ENCODE assay signal across 12 cellular contexts in the genomic region with DNA sequence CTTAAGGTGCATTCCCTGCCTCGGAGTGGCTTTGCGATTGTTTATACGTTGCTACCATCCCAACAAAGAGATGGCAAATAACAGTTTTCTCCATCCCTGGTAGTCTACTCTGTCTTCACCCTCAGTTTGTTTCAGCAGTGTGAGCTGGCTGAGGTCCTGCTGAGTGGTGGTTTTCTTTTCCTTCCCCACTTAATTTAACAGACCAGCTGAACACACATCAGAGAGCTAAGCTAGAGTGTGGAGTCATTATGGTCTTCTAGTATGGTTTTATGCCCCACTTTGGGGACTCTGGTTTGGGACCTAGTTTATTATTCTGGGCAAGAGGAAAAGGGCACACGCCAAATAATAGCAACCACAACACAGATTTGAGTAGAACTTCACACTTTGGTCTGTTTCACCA. TPM values are rescaled to one million over a fixed set of nuclear protein-coding genes. Genes with fewer than 3 reads are reported as not detected.
DNase-seq lines count a peak whose midpoint lies in the region; ATAC-seq, FAIRE-seq and TF ChIP-seq lines count a peak whose summit lies in the region.
"Had no signal": no experiment of that assay in that cellular context is flagged by ENCODE, and none has a peak within 500 bp of the region (broad histone marks: within the 10 kb centered on the region; RNA-seq: fewer than 3 reads in every experiment).

No MANE protein-coding gene starts in this region.

- H3K4me1 Mint-ChIP-seq in activated T-helper 2 cell treated with anti-CD3 and anti-CD28 coated beads, Interferon-gamma antibody, Interleukin-2, Interleukin-4, amounts not matched to agents 10 μg/mL and 5 μg/mL and 100 μg/mL, durations not matched to agents 14 hours and 24 hours and 36 hours (ENCODE audit: low read depth): peaks cover 58% of the 10 kb centered on the region
- peaks cover 76 to 81% of the 10 kb centered on the region in 2 donors for H3K4me1 Mint-ChIP-seq in natural killer cell treated with Interleukin-12 subunit alpha and Interleukin-12 subunit beta and Interleukin-15 and Interleukin-18, amount 100 ng/mL, for 72 hours (ENCODE audit: low read depth in 2 of 2)

- WGBS in pancreas, 2 donors: 58 to 65% methylated on average over 4 of the region's 4 CpGs
- 68 to 85% (median 75%) methylated on average over 4 of the region's 4 CpGs for WGBS in stomach, 5 donors

- H3K9me3 ChIP-seq in pancreas: no peaks in the 10 kb centered on the region
- no peaks in the 10 kb centered on the region for H3K9me3 ChIP-seq in stomach
- H3K9me3 ChIP-seq: esophagus muscularis mucosa, right lobe of liver, thoracic aorta had no signal

- no peaks in the 10 kb centered on the region for H3K27me3 Mint-ChIP-seq in activated T-helper 2 cell treated with anti-CD3 and anti-CD28 coated beads, Interferon-gamma antibody, Interleukin-2, Interleukin-4, amounts not matched to agents 10 μg/mL and 5 μg/mL and 100 μg/mL, durations not matched to agents 14 hours and 24 hours and 36 hours (ENCODE audit: low read depth)
- no peaks in the 10 kb centered on the region for H3K27me3 Mint-ChIP-seq in natural killer cell treated with Interleukin-12 subunit alpha and Interleukin-12 subunit beta and Interleukin-15 and Interleukin-18, amount 100 ng/mL, for 72 hours

- intact Hi-C loops in activated T-helper 2 cell treated with anti-CD3 and anti-CD28 coated beads, Interferon-gamma antibody, Interleukin-2, Interleukin-4, amounts not matched to agents 10 μg/mL and 5 μg/mL and 100 μg/mL, durations not matched to agents 14 hours and 24 hours and 36 hours (cut with micrococcal nuclease): loop anchor here (1.0 to 2.0 kb wide), 8 partner anchors 43 to 289 kb away; no protein-coding TSS in a partner anchor
- intact Hi-C loops in pancreas (cut with DNase I) (loop anchor here (5.0 to 10.0 kb wide), 3 partner anchors 115 to 188 kb away; no protein-coding TSS in a partner anchor), stomach (cut with DNase I; ENCODE audit: low total_unique reads) (loop anchor here (5.0 to 10.0 kb wide), 2 partner anchors 105 to 188 kb away; no protein-coding TSS in a partner anchor)

- H3K27ac Mint-ChIP-seq in activated T-helper 2 cell treated with anti-CD3 and anti-CD28 coated beads, Interferon-gamma antibody, Interleukin-2, Interleukin-4, amounts not matched to agents 10 μg/mL and 5 μg/mL and 100 μg/mL, durations not matched to agents 14 hours and 24 hours and 36 hours: peak overlapping the region; percentile 96
- H3K27ac Mint-ChIP-seq in natural killer cell treated with Interleukin-12 subunit alpha and Interleukin-12 subunit beta and Interleukin-15 and Interleukin-18, amount 100 ng/mL, for 72 hours: peak overlapping the region; percentile 99 to 100

- peaks cover 8 to 24% (median 20%) of the 10 kb centered on the region in 3 donors for H3K4me1 ChIP-seq in pancreas
- peaks cover 23 to 56% (median 40%) of the 10 kb centered on the region in 4 donors for H3K4me1 ChIP-seq in stomach

- no peak for TF ChIP-seq CTCF in NB4 (IDR thresholded peaks at IDR 0.05; ENCODE audit: low read depth, low read length)
- no peak for TF ChIP-seq CTCF in pancreas (IDR thresholded peaks at IDR 0.05)
- TF ChIP-seq CTCF in stomach (IDR thresholded peaks at IDR 0.05): no peak

- H3K9me3 Mint-ChIP-seq in activated T-helper 2 cell treated with anti-CD3 and anti-CD28 coated beads, Interferon-gamma antibody, Interleukin-2, Interleukin-4, amounts not matched to agents 10 μg/mL and 5 μg/mL and 100 μg/mL, durations not matched to agents 14 hours and 24 hours and 36 hours: no peaks in the 10 kb centered on the region
- no peaks in the 10 kb centered on the region for H3K9me3 Mint-ChIP-seq in natural killer cell treated with Interleukin-12 subunit alpha and Interleukin-12 subunit beta and Interleukin-15 and Interleukin-18, amount 100 ng/mL, for 72 hours

- no peak overlapping the region for H3K27ac ChIP-seq in pancreas
- H3K27ac ChIP-seq in stomach: peak overlapping the region in 1 of 5 donors; percentile 100
- H3K27ac ChIP-seq: right lobe of liver, thoracic aorta had no signal

- no peak overlapping the region for H3K4me3 ChIP-seq in NB4 (ENCODE audit: low read depth, low read length)
- H3K4me3 ChIP-seq in pancreas: no peak overlapping the region
- no peak overlapping the region for H3K4me3 ChIP-seq in stomach
- H3K4me3 ChIP-seq: esophagus muscularis mucosa, thoracic aorta had no signal

- H3K4me3 Mint-ChIP-seq in activated T-helper 2 cell treated with anti-CD3 and anti-CD28 coated beads, Interferon-gamma antibody, Interleukin-2, Interleukin-4, amounts not matched to agents 10 μg/mL and 5 μg/mL and 100 μg/mL, durations not matched to agents 14 hours and 24 hours and 36 hours (ENCODE audit: low read depth): peak overlapping the region; percentile 74
- peak overlapping the region; percentile 94 for H3K4me3 Mint-ChIP-seq in natural killer cell treated with Interleukin-12 subunit alpha and Interleukin-12 subunit beta and Interleukin-15 and Interleukin-18, amount 100 ng/mL, for 72 hours

- FAIRE-seq in pancreas (lab: Jason Lieb, UNC): no peak

- DNase-seq in GF-D8 (lab: John Stamatoyannopoulos, UW) (peak; percentile 17), NB4 (ENCODE audit: low read depth) (peak; percentile 65), pancreas (no peak), stomach (no peak)
- DNase-seq in activated T-helper 2 cell treated with anti-CD3 and anti-CD28 coated beads, Interferon-gamma antibody, Interleukin-2, Interleukin-4, amounts not matched to agents 10 μg/mL and 5 μg/mL and 100 μg/mL, durations not matched to agents 14 hours and 24 hours and 36 hours (ENCODE audit: low spot score): no peak
- DNase-seq in natural killer cell treated with Interleukin-12 subunit alpha and Interleukin-12 subunit beta and Interleukin-15 and Interleukin-18, amount 100 ng/mL, for 72 hours (ENCODE audit: low spot score): no peak
- DNase-seq: COR-L47, NCI-H226, right lobe of liver had no signal

- no peak for TF ChIP-seq EP300 in stomach (IDR thresholded peaks at IDR 0.05)

- H3K36me3 ChIP-seq in pancreas: peaks cover 0 to 2% (median 0%) of the 10 kb centered on the region in 3 donors
- peaks cover 13 to 38% (median 34%) of the 10 kb centered on the region in 4 donors for H3K36me3 ChIP-seq in stomach
- H3K36me3 ChIP-seq: right lobe of liver had no signal

- peaks cover 37% of the 10 kb centered on the region for H3K36me3 Mint-ChIP-seq in activated T-helper 2 cell treated with anti-CD3 and anti-CD28 coated beads, Interferon-gamma antibody, Interleukin-2, Interleukin-4, amounts not matched to agents 10 μg/mL and 5 μg/mL and 100 μg/mL, durations not matched to agents 14 hours and 24 hours and 36 hours (ENCODE audit: low read depth)
- H3K36me3 Mint-ChIP-seq in natural killer cell treated with Interleukin-12 subunit alpha and Interleukin-12 subunit beta and Interleukin-15 and Interleukin-18, amount 100 ng/mL, for 72 hours: peaks cover 29% of the 10 kb centered on the region

- peak; percentile 7 to 41 for ATAC-seq in natural killer cell treated with Interleukin-12 subunit alpha and Interleukin-12 subunit beta and Interleukin-15 and Interleukin-18, amount 100 ng/mL, for 72 hours
- no peak for ATAC-seq in GM21717 (IDR thresholded peaks at IDR 0.05; ENCODE audit: unreplicated experiment)
- ATAC-seq in pancreas: no peak

- H3K27me3 ChIP-seq in pancreas (no peaks in the 10 kb centered on the region), stomach (no peaks in the 10 kb centered on the region)
- H3K27me3 ChIP-seq: esophagus muscularis mucosa, right lobe of liver had no signal

- TF ChIP-seq POLR2A in NB4 (IDR thresholded peaks at IDR 0.05; ENCODE audit: extremely low read depth, insufficient read length) (no peak), stomach (IDR thresholded peaks at IDR 0.05) (no peak)

RNA-seq across cellular contexts. Expression of a gene that starts 2.2 kb away (rescaled TPM):
- 19.4 and 20.1 TPM in 2 replicates for total RNA-seq in activated T-helper 2 cell treated with anti-CD3 and anti-CD28 coated beads, Interferon-gamma antibody, Interleukin-2, Interleukin-4, amounts not matched to agents 10 μg/mL and 5 μg/mL and 100 μg/mL, durations not matched to agents 14 hours and 24 hours and 36 hours
- 10 to 100 TPM; 44.3 to 60.2 TPM for total RNA-seq in natural killer cell treated with Interleukin-12 subunit alpha and Interleukin-12 subunit beta and Interleukin-15 and Interleukin-18, amount 100 ng/mL, for 72 hours
- total RNA-seq in pancreas (1 to 10 TPM; 5.6 to 9.5 (median 7.3) TPM), stomach (10 to 100 TPM in 2 of 5 donors, 1 to 10 TPM in 1, under 1 TPM in 1, not detected in 1; 0.87 to 30.8 (median 8.7) TPM)
- polyA plus RNA-seq in pancreas (1 to 10 TPM; 3.3 to 6.2 TPM), stomach (1 to 10 TPM; 3.4 to 7.5 (median 6.4) TPM)

RNA-seq across cellular contexts. Expression of a gene that starts 36.5 kb away (rescaled TPM):
- 62.7 and 64.3 TPM in 2 replicates for total RNA-seq in activated T-helper 2 cell treated with anti-CD3 and anti-CD28 coated beads, Interferon-gamma antibody, Interleukin-2, Interleukin-4, amounts not matched to agents 10 μg/mL and 5 μg/mL and 100 μg/mL, durations not matched to agents 14 hours and 24 hours and 36 hours
- total RNA-seq in natural killer cell treated with Interleukin-12 subunit alpha and Interleukin-12 subunit beta and Interleukin-15 and Interleukin-18, amount 100 ng/mL, for 72 hours: 100 to 1,000 TPM in 1 of 2 donors, 10 to 100 TPM in 1; 87.2 to 106 TPM
- total RNA-seq in pancreas (1 to 10 TPM; 3.4 to 9.9 (median 5.4) TPM), stomach (10 to 100 TPM in 3 of 5 donors, 1 to 10 TPM in 2; 5.2 to 81.7 (median 13.3) TPM)
- polyA plus RNA-seq in pancreas (1 to 10 TPM; 6.4 to 8.6 TPM), stomach (1 to 10 TPM; 6.3 to 9.0 (median 6.7) TPM)

Comparison
In these comparisons a context has a peak if more than half of its experiments do, and no peak if none do; other contexts are left out.
1. DNase-seq: peak in GF-D8 (single experiment) and NB4 (single experiment); none in activated T-helper 2 cell treated with anti-CD3 and anti-CD28 coated beads, Interferon-gamma antibody, Interleukin-2, Interleukin-4, amounts not matched to agents 10 μg/mL and 5 μg/mL and 100 μg/mL, durations not matched to agents 14 hours and 24 hours and 36 hours (single experiment), natural killer cell treated with Interleukin-12 subunit alpha and Interleukin-12 subunit beta and Interleukin-15 and Interleukin-18, amount 100 ng/mL, for 72 hours (single experiment), pancreas (0 of 6) and stomach (single experiment).
2. ATAC-seq: peak in natural killer cell treated with Interleukin-12 subunit alpha and Interleukin-12 subunit beta and Interleukin-15 and Interleukin-18, amount 100 ng/mL, for 72 hours (2 of 2); none in GM21717 (single experiment) and pancreas (0 of 4).